ENCODE assay signal across 17 cellular contexts in the genomic region with DNA sequence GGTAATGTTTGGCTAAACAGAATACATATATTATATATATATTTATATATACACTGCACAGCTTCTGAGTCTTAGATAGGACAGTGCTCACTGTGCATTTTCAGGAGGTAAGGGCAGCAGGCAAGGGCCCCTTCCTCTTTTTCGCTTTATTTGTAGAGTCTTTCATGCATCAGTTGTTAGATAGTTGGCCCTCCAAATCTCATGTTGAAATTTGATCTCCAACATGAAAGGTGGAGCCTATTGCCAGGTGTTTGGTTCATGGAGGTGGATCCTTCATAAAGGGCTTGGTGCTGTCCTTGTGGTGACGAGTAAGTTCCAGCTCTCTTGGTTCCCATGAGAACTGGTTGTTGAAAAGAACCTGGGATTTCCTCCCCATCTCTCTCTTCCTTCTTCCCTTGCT. TPM values are rescaled to one million over a fixed set of nuclear protein-coding genes. Genes with fewer than 3 reads are reported as not detected.
DNase-seq lines count a peak whose midpoint lies in the region; ATAC-seq lines count a peak whose summit lies in the region.
"Had no signal": no experiment of that assay in that cellular context is flagged by ENCODE, and none has a peak within 500 bp of the region (broad histone marks: within the 10 kb centered on the region; RNA-seq: fewer than 3 reads in every experiment).

No MANE protein-coding gene starts in this region.

- H3K4me2 ChIP-seq in BLaER1 = peak overlapping the region; percentile 73
- H3K4me2 ChIP-seq in mesendoderm (ENCODE audit: low read length) = no peak overlapping the region

- no peaks in the 10 kb centered on the region for H3K79me2 ChIP-seq in mesendoderm (ENCODE audit: control insufficient read depth, insufficient read depth, low read length)

- no peak overlapping the region for H4K5ac ChIP-seq in mesendoderm (ENCODE audit: low read length)

- peaks cover 23% of the 10 kb centered on the region for H3K9me3 ChIP-seq in BLaER1
- H3K9me3 ChIP-seq: vagina had no signal

- H3K27me3 ChIP-seq in BLaER1 (no peaks in the 10 kb centered on the region), mesendoderm (ENCODE audit: insufficient read depth, low read length, poor library complexity) (no peaks in the 10 kb centered on the region)
- H3K27me3 ChIP-seq: sigmoid colon, vagina had no signal

- no peak overlapping the region for H3K56ac ChIP-seq in mesendoderm (ENCODE audit: low read length)

- ATAC-seq in GM18909 (IDR thresholded peaks at IDR 0.05; ENCODE audit: poor library complexity, unreplicated experiment) (peak; percentile 14), GM19023 (IDR thresholded peaks at IDR 0.05; ENCODE audit: unreplicated experiment) (no peak)
- ATAC-seq: activated CD4-positive, alpha-beta T cell treated with anti-CD3 and anti-CD28 coated beads for 36 hours; left lobe of liver had no signal

- H4K20me1 ChIP-seq in BLaER1 = no peaks in the 10 kb centered on the region

- H4K8ac ChIP-seq in mesendoderm (ENCODE audit: low read depth, low read length) = no peak overlapping the region

- no peak overlapping the region for H2BK15ac ChIP-seq in mesendoderm (replicated peaks; ENCODE audit: low read depth)

- no peak overlapping the region for H3K4ac ChIP-seq in mesendoderm (ENCODE audit: low read depth, low read length)

- H3K4me3 ChIP-seq in BLaER1 (no peak overlapping the region), mesendoderm (ENCODE audit: low read length) (no peak overlapping the region)
- H3K4me3 ChIP-seq: sigmoid colon, vagina had no signal

- H3K4me1 ChIP-seq in BLaER1 (peaks cover 29% of the 10 kb centered on the region), mesendoderm (ENCODE audit: control insufficient read depth, low read depth, low read length) (no peaks in the 10 kb centered on the region)
- H3K4me1 ChIP-seq: sigmoid colon, vagina had no signal

- DNase-seq in NCI-H2081 treated with DMSO at 0.1 percent for 48 hours (lab: John Stamatoyannopoulos, UW) (peak; percentile 2), SKM-1 (lab: John Stamatoyannopoulos, UW; ENCODE audit: unreplicated experiment) (peak; percentile 31), CD1c-positive myeloid dendritic cell (ENCODE audit: extremely low spot score) (no peak), mesendoderm (no peak)
- no peak for DNase-seq in activated naive CD4-positive, alpha-beta T cell treated with anti-CD3 and anti-CD28 coated beads, Interleukin-2, amount 50 U/mL, for 16 hours
- DNase-seq: activated CD4-positive, alpha-beta T cell treated with anti-CD3 and anti-CD28 coated beads for 36 hours; activated CD8-positive, alpha-beta memory T cell treated with anti-CD3 and anti-CD28 coated beads, Interleukin-2, amount 50 U/mL, for 48 hours; activated naive CD4-positive, alpha-beta T cell; COR-L47; foreskin fibroblast; Right ventricle myocardium superior; sigmoid colon had no signal

- WGBS in mesendoderm (ENCODE audit: extremely low coverage, insufficient coverage, low lambda C conversion rate) = no CpG with 5 or more reads among the region's 2 CpGs

- no peak overlapping the region for H3K23ac ChIP-seq in mesendoderm (ENCODE audit: low read length)

- H3K36me3 ChIP-seq in BLaER1 (no peaks in the 10 kb centered on the region), mesendoderm (ENCODE audit: control insufficient read depth, insufficient read depth, low read length) (no peaks in the 10 kb centered on the region)
- H3K36me3 ChIP-seq: sigmoid colon, vagina had no signal

- no peak overlapping the region for H2BK5ac ChIP-seq in mesendoderm (ENCODE audit: low read length)

- H2BK120ac ChIP-seq in mesendoderm (ENCODE audit: low read depth, low read length) = no peak overlapping the region

- no peak overlapping the region for H3K9ac ChIP-seq in BLaER1
- H3K9ac ChIP-seq in mesendoderm (ENCODE audit: low read length) = no peak overlapping the region

- H3K27ac ChIP-seq in BLaER1 (peak overlapping the region; percentile 61), mesendoderm (ENCODE audit: low read depth, low read length) (no peak overlapping the region)
- H3K27ac ChIP-seq: sigmoid colon, vagina had no signal

- no peak overlapping the region for H2AK5ac ChIP-seq in mesendoderm (ENCODE audit: low read length)

- no peaks in the 10 kb centered on the region for H3K79me1 ChIP-seq in mesendoderm (ENCODE audit: low read length)

- H3K18ac ChIP-seq in mesendoderm (ENCODE audit: low read length) = no peak overlapping the region

RNA-seq across cellular contexts. Expression of gene TSN, which starts 48.1 kb away (rescaled TPM):
- 55.0 TPM for polyA plus RNA-seq in mesendoderm (2013, experiment 1 of 2)
- polyA plus RNA-seq in mesendoderm (2013, experiment 2 of 2) = 56.2 TPM

Comparison
In these comparisons a context has a peak if more than half of its experiments do, and no peak if none do; other contexts are left out.
1. DNase-seq: peak in NCI-H2081 treated with DMSO at 0.1 percent for 48 hours (single experiment) and SKM-1 (single experiment); none in activated naive CD4-positive, alpha-beta T cell treated with anti-CD3 and anti-CD28 coated beads, Interleukin-2, amount 50 U/mL, for 16 hours (single experiment), CD1c-positive myeloid dendritic cell (single experiment) and mesendoderm (single experiment).